8 cellular contexts compared by ENCODE assay signal in genomic region chr1:153880962-153881361, GRCh38. TPM values are rescaled to one million over a fixed set of nuclear protein-coding genes. Genes with fewer than 3 reads are reported as not detected.
DNase-seq lines count a peak whose midpoint lies in the region; ATAC-seq and TF ChIP-seq lines count a peak whose summit lies in the region.

No MANE protein-coding gene starts in this region.

- POLR2A ChIA-PET in PC-3 (lab: Charles Lee; ENCODE audit: unreplicated experiment) = no interaction called here

- TF ChIP-seq CTCF in PC-3 (conservative IDR thresholded peaks at IDR 0.05; ENCODE audit: low read depth, low read length) = no peak
- no peak for TF ChIP-seq CTCF in mammary epithelial cell (conservative IDR thresholded peaks at IDR 0.05 in 1 of 2, IDR thresholded peaks at IDR 0.05 in 1 of 2; ENCODE audit: extremely low read depth in 1 of 2, insufficient read depth in 1 of 2, low read depth in 1 of 2, low read length in 2 of 2)

- H3K4me2 ChIP-seq in PC-3 (ENCODE audit: low read length) = no peak overlapping the region
- peak overlapping the region; percentile 65 for H3K4me2 ChIP-seq in mammary epithelial cell (ENCODE audit: insufficient read depth, low read depth, low read length)

- in situ Hi-C loops in mammary epithelial cell (cut with MboI; ENCODE audit: low sequenced_read_pairs in 2 of 2) = no loop called here

- no peaks in the 10 kb centered on the region for H3K9me3 ChIP-seq in PC-3 (ENCODE audit: low read length)
- H3K9me3 ChIP-seq in mammary epithelial cell (replicated peaks; ENCODE audit: insufficient read depth, low read length) = no peaks in the 10 kb centered on the region

- no peak overlapping the region for H3K27ac Mint-ChIP-seq in activated CD8-positive, alpha-beta memory T cell treated with anti-CD3 and anti-CD28 coated beads, Interleukin-2, amount 10 ng/mL, durations not matched to agents 7 days and 5 days
- no peak overlapping the region for H3K27ac Mint-ChIP-seq in activated T-helper 1 cell treated with anti-CD3 and anti-CD28 coated beads, Interleukin-12 subunit alpha, Interleukin-12 subunit beta, Interleukin-2, Interleukin-4 antibody, amounts not matched to agents 30 ng/mL and 10 ng/mL and 1 ng/mL, durations not matched to agents 14 hours and 24 hours and 36 hours

- H3K4me1 ChIP-seq in PC-3 (ENCODE audit: insufficient read depth, low read length) (no peaks in the 10 kb centered on the region), mammary epithelial cell (ENCODE audit: insufficient read depth, low read length) (peaks cover 22% of the 10 kb centered on the region)

- no peaks in the 10 kb centered on the region for H3K27me3 ChIP-seq in PC-3 (ENCODE audit: low read length)
- no peaks in the 10 kb centered on the region for H3K27me3 ChIP-seq in mammary epithelial cell (ENCODE audit: insufficient read depth, low read length)

- H3K36me3 ChIP-seq in PC-3 (ENCODE audit: low read depth, low read length) (peaks cover 4% of the 10 kb centered on the region; the same call in 1 of the 2 replicates), mammary epithelial cell (ENCODE audit: insufficient read depth, low read length) (peaks cover 1% of the 10 kb centered on the region)

- H3K36me3 Mint-ChIP-seq in activated CD8-positive, alpha-beta memory T cell treated with anti-CD3 and anti-CD28 coated beads, Interleukin-2, amount 10 ng/mL, durations not matched to agents 7 days and 5 days = peaks cover 5% of the 10 kb centered on the region
- H3K36me3 Mint-ChIP-seq in activated T-helper 1 cell treated with anti-CD3 and anti-CD28 coated beads, Interleukin-12 subunit alpha, Interleukin-12 subunit beta, Interleukin-2, Interleukin-4 antibody, amounts not matched to agents 30 ng/mL and 10 ng/mL and 1 ng/mL, durations not matched to agents 14 hours and 24 hours and 36 hours (ENCODE audit: low read depth) = no peaks in the 10 kb centered on the region

- H3K9ac ChIP-seq in PC-3 (ENCODE audit: low read length) (no peak overlapping the region), mammary epithelial cell (ENCODE audit: insufficient read depth, low read length) (no peak overlapping the region)

- no peak for ATAC-seq in activated CD8-positive, alpha-beta memory T cell treated with anti-CD3 and anti-CD28 coated beads, Interleukin-2, amount 10 ng/mL, durations not matched to agents 7 days and 5 days
- peak; percentile 92 for ATAC-seq in PC-3
- ATAC-seq in HG02973 (IDR thresholded peaks at IDR 0.05; ENCODE audit: unreplicated experiment) = no peak

- no peaks in the 10 kb centered on the region for H3F3A ChIP-seq in PC-3 (ENCODE audit: low read length, unreplicated experiment)

- no peaks in the 10 kb centered on the region for H3K9me2 ChIP-seq in PC-3 (replicated peaks; ENCODE audit: low read length)

- H2AFZ ChIP-seq in PC-3 (ENCODE audit: low read length) = no peak overlapping the region
- H2AFZ ChIP-seq in mammary epithelial cell (ENCODE audit: low read depth, low read length) = no peak overlapping the region

- BruUV-seq in PC-3 (replicated peaks; lab: Mats Ljungman, UMichigan) (no TSS peak), mammary epithelial cell (replicated peaks; lab: Mats Ljungman, UMichigan) (no TSS peak)

- H3K79me2 ChIP-seq in PC-3 (ENCODE audit: low read length) = peaks cover 76% of the 10 kb centered on the region
- peaks cover 93% of the 10 kb centered on the region for H3K79me2 ChIP-seq in mammary epithelial cell (ENCODE audit: insufficient read depth, low read length)

- H3K4me3 Mint-ChIP-seq in activated CD8-positive, alpha-beta memory T cell treated with anti-CD3 and anti-CD28 coated beads, Interleukin-2, amount 10 ng/mL, durations not matched to agents 7 days and 5 days = no peak overlapping the region
- no peak overlapping the region for H3K4me3 Mint-ChIP-seq in activated T-helper 1 cell treated with anti-CD3 and anti-CD28 coated beads, Interleukin-12 subunit alpha, Interleukin-12 subunit beta, Interleukin-2, Interleukin-4 antibody, amounts not matched to agents 30 ng/mL and 10 ng/mL and 1 ng/mL, durations not matched to agents 14 hours and 24 hours and 36 hours

- CTCF ChIA-PET in activated CD8-positive, alpha-beta memory T cell treated with anti-CD3 and anti-CD28 coated beads, Interleukin-2, amount 10 ng/mL, durations not matched to agents 7 days and 5 days (lab: Charles Lee) = interaction anchor here (0.7 to 1.7 kb wide), 4 partner anchors 9 to 83 kb away, joined by 3 to 5 read pairs (median 3); no protein-coding TSS in a partner anchor
- CTCF ChIA-PET in PC-3 (lab: Charles Lee) = no interaction called here
- CTCF ChIA-PET in mammary epithelial cell (lab: Charles Lee; ENCODE audit: low non-redundant PET) = no interaction called here

- intact Hi-C loops in PC-3 (cut with micrococcal nuclease) (loop anchor here (5.0 kb wide), 1 partner anchor 41 kb away; the partner anchor contains the start of gene GATAD2B), mammary epithelial cell (cut with micrococcal nuclease) (no loop called here)
- intact Hi-C loops in activated T-helper 1 cell treated with anti-CD3 and anti-CD28 coated beads, Interleukin-12 subunit alpha, Interleukin-12 subunit beta, Interleukin-2, Interleukin-4 antibody, amounts not matched to agents 30 ng/mL and 10 ng/mL and 1 ng/mL, durations not matched to agents 14 hours and 24 hours and 36 hours (cut with micrococcal nuclease) = no loop called here

- H3K4me3 ChIP-seq in PC-3 (ENCODE audit: low read length) = no peak overlapping the region
- H3K4me3 ChIP-seq in mammary epithelial cell (replicated peaks in 1 of 3; ENCODE audit: insufficient read depth in 1 of 3, low read depth in 2 of 3, low read length in 3 of 3) = peak overlapping the region in 1 of 3 experiments; percentile 23

- WGBS in mammary epithelial cell (ENCODE audit: low coverage, missing lambda C conversion rate) = 46% methylated on average over 5 of the region's 5 CpGs

- no peak overlapping the region for H3K27ac ChIP-seq in PC-3 (ENCODE audit: low read length)
- no peak overlapping the region for H3K27ac ChIP-seq in mammary epithelial cell (ENCODE audit: insufficient read depth, low read depth, low read length)

- no peaks in the 10 kb centered on the region for H3K9me3 Mint-ChIP-seq in activated CD8-positive, alpha-beta memory T cell treated with anti-CD3 and anti-CD28 coated beads, Interleukin-2, amount 10 ng/mL, durations not matched to agents 7 days and 5 days (ENCODE audit: low read depth)
- no peaks in the 10 kb centered on the region for H3K9me3 Mint-ChIP-seq in activated T-helper 1 cell treated with anti-CD3 and anti-CD28 coated beads, Interleukin-12 subunit alpha, Interleukin-12 subunit beta, Interleukin-2, Interleukin-4 antibody, amounts not matched to agents 30 ng/mL and 10 ng/mL and 1 ng/mL, durations not matched to agents 14 hours and 24 hours and 36 hours

- dilution Hi-C loops in mammary epithelial cell (cut with HindIII; ENCODE audit: low sequenced_read_pairs) = no loop called here

- H3K4me1 Mint-ChIP-seq in activated CD8-positive, alpha-beta memory T cell treated with anti-CD3 and anti-CD28 coated beads, Interleukin-2, amount 10 ng/mL, durations not matched to agents 7 days and 5 days = peaks cover 7% of the 10 kb centered on the region
- peaks cover 4% of the 10 kb centered on the region for H3K4me1 Mint-ChIP-seq in activated T-helper 1 cell treated with anti-CD3 and anti-CD28 coated beads, Interleukin-12 subunit alpha, Interleukin-12 subunit beta, Interleukin-2, Interleukin-4 antibody, amounts not matched to agents 30 ng/mL and 10 ng/mL and 1 ng/mL, durations not matched to agents 14 hours and 24 hours and 36 hours (ENCODE audit: low read depth)

- H3K27me3 Mint-ChIP-seq in activated CD8-positive, alpha-beta memory T cell treated with anti-CD3 and anti-CD28 coated beads, Interleukin-2, amount 10 ng/mL, durations not matched to agents 7 days and 5 days = no peaks in the 10 kb centered on the region
- no peaks in the 10 kb centered on the region for H3K27me3 Mint-ChIP-seq in activated T-helper 1 cell treated with anti-CD3 and anti-CD28 coated beads, Interleukin-12 subunit alpha, Interleukin-12 subunit beta, Interleukin-2, Interleukin-4 antibody, amounts not matched to agents 30 ng/mL and 10 ng/mL and 1 ng/mL, durations not matched to agents 14 hours and 24 hours and 36 hours (ENCODE audit: insufficient read depth)

- H4K20me1 ChIP-seq in PC-3 (ENCODE audit: low read length) (0 out of 2 replicates have a peak, but pooled peaks cover 3% of the 10 kb centered on the region), mammary epithelial cell (ENCODE audit: insufficient read depth, low read length) (peaks cover 2% of the 10 kb centered on the region)

- DNase-seq in activated CD8-positive, alpha-beta memory T cell treated with anti-CD3 and anti-CD28 coated beads for 24 hours = peak; percentile 61
- no peak for DNase-seq in activated CD8-positive, alpha-beta memory T cell treated with anti-CD3 and anti-CD28 coated beads, Interleukin-2, amount 10 ng/mL, durations not matched to agents 7 days and 5 days
- DNase-seq in PC-3 (peak; percentile 69), mammary epithelial cell (peak; percentile 77), kidney glomerular epithelial cell (lab: John Stamatoyannopoulos, UW) (peak; percentile 97)
- peak in 2 of 3 donors; percentile 3 to 9 for DNase-seq in stimulated activated CD4-positive, alpha-beta T cell treated with anti-CD3 and anti-CD28 coated beads, Interleukin-12 subunit alpha, Interleukin-12 subunit beta, amount 100 ng/mL, for 48 hours (ENCODE audit: low read depth in 2 of 3, low spot score in 1 of 3)
- DNase-seq in activated T-helper 1 cell treated with anti-CD3 and anti-CD28 coated beads, Interleukin-12 subunit alpha, Interleukin-12 subunit beta, Interleukin-2, Interleukin-4 antibody, amounts not matched to agents 30 ng/mL and 10 ng/mL and 1 ng/mL, durations not matched to agents 14 hours and 24 hours and 36 hours (ENCODE audit: low spot score) = no peak

RNA-seq across cellular contexts. Expression of gene GATAD2B, which starts 41.8 kb away (rescaled TPM):
- total RNA-seq in activated CD8-positive, alpha-beta memory T cell treated with anti-CD3 and anti-CD28 coated beads, Interleukin-2, amount 10 ng/mL, durations not matched to agents 7 days and 5 days = 10 to 100 TPM; 72.5 to 77.9 TPM
- total RNA-seq in PC-3 (2014; rRNA removed) (7.2 and 11.7 TPM in 2 replicates), mammary epithelial cell (10 to 100 TPM; 13.7 to 52.7 TPM)
- polyA plus RNA-seq in mammary epithelial cell = 6.4 TPM
- polyA minus RNA-seq in mammary epithelial cell = 57.0 TPM
- total RNA-seq in activated T-helper 1 cell treated with anti-CD3 and anti-CD28 coated beads, Interleukin-12 subunit alpha, Interleukin-12 subunit beta, Interleukin-2, Interleukin-4 antibody, amounts not matched to agents 30 ng/mL and 10 ng/mL and 1 ng/mL, durations not matched to agents 14 hours and 24 hours and 36 hours = 69.1 and 70.4 TPM in 2 replicates

Comparison
In these comparisons a context has a peak if more than half of its experiments do, and no peak if none do; other contexts are left out.
1. DNase-seq: peak in activated CD8-positive, alpha-beta memory T cell treated with anti-CD3 and anti-CD28 coated beads for 24 hours (single experiment), PC-3 (single experiment), mammary epithelial cell (single experiment), kidney glomerular epithelial cell (single experiment) and stimulated activated CD4-positive, alpha-beta T cell treated with anti-CD3 and anti-CD28 coated beads, Interleukin-12 subunit alpha, Interleukin-12 subunit beta, amount 100 ng/mL, for 48 hours (2 of 3); none in activated CD8-positive, alpha-beta memory T cell treated with anti-CD3 and anti-CD28 coated beads, Interleukin-2, amount 10 ng/mL, durations not matched to agents 7 days and 5 days (single experiment) and activated T-helper 1 cell treated with anti-CD3 and anti-CD28 coated beads, Interleukin-12 subunit alpha, Interleukin-12 subunit beta, Interleukin-2, Interleukin-4 antibody, amounts not matched to agents 30 ng/mL and 10 ng/mL and 1 ng/mL, durations not matched to agents 14 hours and 24 hours and 36 hours (single experiment).